Comparison of ENCODE assay signal across 8 cellular contexts in the genomic region with DNA sequence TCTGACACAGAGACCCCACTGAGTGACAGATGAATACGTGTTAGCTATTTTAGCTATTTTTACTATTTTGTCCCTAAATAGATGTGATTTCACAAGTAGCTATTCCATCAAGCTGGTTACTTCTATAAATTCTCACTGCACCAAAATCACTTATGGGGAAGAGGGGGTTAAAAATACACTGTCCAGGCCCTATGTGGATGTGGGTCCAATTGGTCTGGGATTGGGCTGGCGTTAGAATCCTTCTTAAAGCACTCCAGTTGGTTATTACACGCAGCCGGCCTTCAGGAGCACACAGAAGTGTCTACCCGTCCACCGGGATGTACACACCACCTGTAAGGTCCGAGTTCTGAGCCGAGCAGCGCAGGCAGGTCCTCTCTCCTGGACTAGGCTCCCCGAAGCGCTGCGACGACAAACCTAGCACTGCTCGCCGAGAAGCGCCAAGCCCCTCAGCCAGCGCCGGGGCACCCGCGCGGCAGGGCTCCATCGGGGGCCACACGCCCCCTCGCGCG.
DNase-seq lines count a peak whose midpoint lies in the region; ATAC-seq, FAIRE-seq and TF ChIP-seq lines count a peak whose summit lies in the region.

No MANE protein-coding gene starts in this region.

- dilution Hi-C loops in keratinocyte (cut with MboI; ENCODE audit: extremely low pct_ligation_motif_present, low sequenced_read_pairs) = no loop called here

- H3K9ac ChIP-seq in keratinocyte (ENCODE audit: control insufficient read depth, extremely low read depth, insufficient read depth, low read length) = peak overlapping the region; percentile 71

- H3K4me3 ChIP-seq in keratinocyte (ENCODE audit: control insufficient read depth in 2 of 3, extremely low read depth in 1 of 3, insufficient read depth in 2 of 3, low read depth in 1 of 3, low read length in 3 of 3) = peak overlapping the region; percentile 24 to 47 (median 36)

- no peaks in the 10 kb centered on the region for H4K20me1 ChIP-seq in keratinocyte (ENCODE audit: control insufficient read depth, extremely low read depth, insufficient read depth, low read length)

- peaks cover 40% of the 10 kb centered on the region for H3K79me2 ChIP-seq in keratinocyte (ENCODE audit: control insufficient read depth, insufficient read depth, low read length)

- ATAC-seq in HG03039 (IDR thresholded peaks at IDR 0.05; ENCODE audit: unreplicated experiment) = no peak

- no peaks in the 10 kb centered on the region for H3K9me1 ChIP-seq in keratinocyte (ENCODE audit: control insufficient read depth, extremely low read depth, insufficient read depth, low read length)

- H3K36me3 Mint-ChIP-seq in stimulated activated naive CD8-positive, alpha-beta T cell treated with anti-CD3 and anti-CD28 coated beads, Interleukin-15, Interleukin-2, amounts not matched to agents 100 ng/mL and 50 ng/mL, for 24 hours (ENCODE audit: low read depth) = peaks cover 37% of the 10 kb centered on the region

- peak overlapping the region; percentile 31 for H2AFZ ChIP-seq in keratinocyte (ENCODE audit: control insufficient read depth, low read length)

- FAIRE-seq in keratinocyte (lab: Jason Lieb, UNC) = no peak

- no peaks in the 10 kb centered on the region for H3K36me3 ChIP-seq in keratinocyte (ENCODE audit: control insufficient read depth in 2 of 2, extremely low read depth in 1 of 2, insufficient read depth in 2 of 2, low read length in 2 of 2)

- peaks cover 73% of the 10 kb centered on the region for H3K4me1 Mint-ChIP-seq in stimulated activated naive CD8-positive, alpha-beta T cell treated with anti-CD3 and anti-CD28 coated beads, Interleukin-15, Interleukin-2, amounts not matched to agents 100 ng/mL and 50 ng/mL, for 24 hours (ENCODE audit: low read depth)

- no peaks in the 10 kb centered on the region for H3K9me3 Mint-ChIP-seq in stimulated activated naive CD8-positive, alpha-beta T cell treated with anti-CD3 and anti-CD28 coated beads, Interleukin-15, Interleukin-2, amounts not matched to agents 100 ng/mL and 50 ng/mL, for 24 hours

- peak overlapping the region; percentile 84 for H3K27ac Mint-ChIP-seq in stimulated activated naive CD8-positive, alpha-beta T cell treated with anti-CD3 and anti-CD28 coated beads, Interleukin-15, Interleukin-2, amounts not matched to agents 100 ng/mL and 50 ng/mL, for 24 hours

- TF ChIP-seq CTCF in keratinocyte (optimal IDR thresholded peaks at IDR 0.05 in 1 of 3, IDR thresholded peaks at IDR 0.05 in 1 of 3, conservative IDR thresholded peaks at IDR 0.05 in 1 of 3; ENCODE audit: extremely low read depth in 1 of 3, insufficient read depth in 2 of 3, low read length in 3 of 3) = no peak

- H3K27ac ChIP-seq in angular gyrus (ENCODE audit: low read depth, low read length) = peak overlapping the region; percentile 97
- peak overlapping the region; percentile 45 for H3K27ac ChIP-seq in keratinocyte (ENCODE audit: control insufficient read depth, insufficient read depth, low read length)

- H3K4me2 ChIP-seq in keratinocyte (ENCODE audit: control insufficient read depth, extremely low read depth, insufficient read depth, low read depth, low read length) = peak overlapping the region; percentile 86

- H3K4me3 Mint-ChIP-seq in stimulated activated naive CD8-positive, alpha-beta T cell treated with anti-CD3 and anti-CD28 coated beads, Interleukin-15, Interleukin-2, amounts not matched to agents 100 ng/mL and 50 ng/mL, for 24 hours = peak overlapping the region; percentile 83

- no peaks in the 10 kb centered on the region for H3K9me3 ChIP-seq in keratinocyte (ENCODE audit: control insufficient read depth, low read depth, low read length)

- H3K27me3 Mint-ChIP-seq in stimulated activated naive CD8-positive, alpha-beta T cell treated with anti-CD3 and anti-CD28 coated beads, Interleukin-15, Interleukin-2, amounts not matched to agents 100 ng/mL and 50 ng/mL, for 24 hours = no peaks in the 10 kb centered on the region

- H3K27me3 ChIP-seq in keratinocyte (ENCODE audit: control insufficient read depth, extremely low read depth, insufficient read depth, low read length) = no peaks in the 10 kb centered on the region

- peaks cover 20% of the 10 kb centered on the region for H3K4me1 ChIP-seq in keratinocyte (ENCODE audit: control insufficient read depth, extremely low read depth, insufficient read depth, low read length)

- peak; percentile 46 for DNase-seq in DMS53 treated with DMSO at 0.1 percent for 48 hours (lab: John Stamatoyannopoulos, UW; ENCODE audit: unreplicated experiment)
- DNase-seq in HT-29 (ENCODE audit: low spot score) = peak; percentile 41
- no peak for DNase-seq in keratinocyte (ENCODE audit: low read depth, low spot score)
- no peak for DNase-seq in activated CD4-positive, CD25-positive, alpha-beta regulatory T cell treated with anti-CD3 and anti-CD28 coated beads, Interleukin-2, amount 50 U/mL, for 72 hours
- no peak for DNase-seq in COR-L47 (lab: John Stamatoyannopoulos, UW)

Comparison
In these comparisons a context has a peak if more than half of its experiments do, and no peak if none do; other contexts are left out.
1. DNase-seq: peak in DMS53 treated with DMSO at 0.1 percent for 48 hours (single experiment) and HT-29 (single experiment); none in keratinocyte (single experiment), activated CD4-positive, CD25-positive, alpha-beta regulatory T cell treated with anti-CD3 and anti-CD28 coated beads, Interleukin-2, amount 50 U/mL, for 72 hours (single experiment) and COR-L47 (single experiment).